In the genomic region with DNA sequence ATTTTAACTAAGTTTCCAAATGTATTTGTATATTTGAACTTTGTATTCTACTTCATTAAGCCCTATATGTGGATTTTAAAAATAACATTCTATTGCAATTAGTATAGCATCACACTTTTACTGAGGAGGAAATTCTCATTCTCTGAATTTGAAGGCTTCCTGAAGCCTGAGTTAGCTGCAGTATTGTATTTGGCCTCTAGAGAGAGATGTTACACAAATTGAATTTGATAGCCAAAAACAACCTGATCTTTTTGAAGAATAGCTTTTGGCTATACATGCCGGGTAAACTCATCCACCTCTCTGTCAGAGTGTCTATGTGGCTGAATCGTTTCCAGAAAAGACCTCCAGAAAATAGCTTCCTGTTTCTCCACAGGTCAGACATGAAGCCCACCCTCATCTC, we compare ENCODE assay signal across 10 cellular contexts.
A peak's percentile ranks its signal among the peaks of the same experiment; 100 is the strongest.
DNase-seq lines count a peak whose midpoint lies in the region; ATAC-seq, FAIRE-seq and TF ChIP-seq lines count a peak whose summit lies in the region.
"Had no signal": no experiment of that assay in that cellular context is flagged by ENCODE, and none has a peak within 500 bp of the region (broad histone marks: within the 10 kb centered on the region; RNA-seq: fewer than 3 reads in every experiment).

No MANE protein-coding gene starts in this region.

- TF ChIP-seq POLR2A in H54 (IDR thresholded peaks at IDR 0.05; ENCODE audit: low read depth, low read length) = no peak

- FAIRE-seq in H54 (lab: Jason Lieb, UNC) = no peak

- no peak for DNase-seq in activated T-cell treated with anti-CD3 and anti-CD28 coated beads, Interleukin-2, amount 50 U/mL, for 4 hours
- no peak for DNase-seq in activated T-cell treated with anti-CD3 and anti-CD28 coated beads, Interleukin-2, amount 50 U/mL, for 48 hours
- DNase-seq in RKO (ENCODE audit: low spot score) = peak; percentile 35
- no peak for DNase-seq in endothelial cell (ENCODE audit: low spot score)
- no peak for DNase-seq in stimulated activated naive CD8-positive, alpha-beta T cell treated with anti-CD3 and anti-CD28 coated beads, Interleukin-15, amount 100 ng/mL, for 72 hours
- no peak for DNase-seq in H54 (ENCODE audit: insufficient read length, low spot score)
- DNase-seq: activated B cell treated with CpG ODN at 0.5 μM for 24 hours, DMS79 had no signal

- H3K9me3 Mint-ChIP-seq in activated T-cell treated with anti-CD3 and anti-CD28 coated beads, Interleukin-2, amount 50 U/mL, for 4 hours = no peaks in the 10 kb centered on the region
- H3K9me3 Mint-ChIP-seq in endothelial cell (ENCODE audit: unreplicated experiment) = no peaks in the 10 kb centered on the region
- no peaks in the 10 kb centered on the region for H3K9me3 Mint-ChIP-seq in stimulated activated naive CD8-positive, alpha-beta T cell treated with anti-CD3 and anti-CD28 coated beads, Interleukin-15, amount 100 ng/mL, for 72 hours
- H3K9me3 Mint-ChIP-seq: activated B cell treated with CpG ODN at 0.5 μM for 24 hours had no signal

- peak overlapping the region; percentile 68 for H3K4me3 Mint-ChIP-seq in activated T-cell treated with anti-CD3 and anti-CD28 coated beads, Interleukin-2, amount 50 U/mL, for 4 hours
- no peak overlapping the region for H3K4me3 Mint-ChIP-seq in endothelial cell (ENCODE audit: unreplicated experiment)
- peak overlapping the region; percentile 57 to 68 for H3K4me3 Mint-ChIP-seq in stimulated activated naive CD8-positive, alpha-beta T cell treated with anti-CD3 and anti-CD28 coated beads, Interleukin-15, amount 100 ng/mL, for 72 hours
- H3K4me3 Mint-ChIP-seq: activated B cell treated with CpG ODN at 0.5 μM for 24 hours had no signal

- peak; percentile 39 for TF ChIP-seq CTCF in endothelial cell (IDR thresholded peaks at IDR 0.05; ENCODE audit: unreplicated experiment)

- no peak overlapping the region for H3K27ac Mint-ChIP-seq in endothelial cell (ENCODE audit: unreplicated experiment)
- no peak overlapping the region for H3K27ac Mint-ChIP-seq in stimulated activated naive CD8-positive, alpha-beta T cell treated with anti-CD3 and anti-CD28 coated beads, Interleukin-15, amount 100 ng/mL, for 72 hours
- H3K27ac Mint-ChIP-seq: activated B cell treated with CpG ODN at 0.5 μM for 24 hours had no signal

- peaks cover 21% of the 10 kb centered on the region for H3K4me1 Mint-ChIP-seq in activated T-cell treated with anti-CD3 and anti-CD28 coated beads, Interleukin-2, amount 50 U/mL, for 4 hours (ENCODE audit: low read depth)
- H3K4me1 Mint-ChIP-seq in endothelial cell (ENCODE audit: unreplicated experiment) = no peaks in the 10 kb centered on the region
- peaks cover 32% of the 10 kb centered on the region for H3K4me1 Mint-ChIP-seq in stimulated activated naive CD8-positive, alpha-beta T cell treated with anti-CD3 and anti-CD28 coated beads, Interleukin-15, amount 100 ng/mL, for 72 hours
- H3K4me1 Mint-ChIP-seq: activated B cell treated with CpG ODN at 0.5 μM for 24 hours had no signal

- H3K27me3 Mint-ChIP-seq in activated T-cell treated with anti-CD3 and anti-CD28 coated beads, Interleukin-2, amount 50 U/mL, for 4 hours (ENCODE audit: low read depth) = peaks cover 9% of the 10 kb centered on the region
- H3K27me3 Mint-ChIP-seq in endothelial cell (ENCODE audit: unreplicated experiment) = no peaks in the 10 kb centered on the region
- no peaks in the 10 kb centered on the region for H3K27me3 Mint-ChIP-seq in stimulated activated naive CD8-positive, alpha-beta T cell treated with anti-CD3 and anti-CD28 coated beads, Interleukin-15, amount 100 ng/mL, for 72 hours

- ATAC-seq in activated T-cell treated with anti-CD3 and anti-CD28 coated beads, Interleukin-2, amount 50 U/mL, for 4 hours = no peak
- ATAC-seq in stimulated activated naive CD8-positive, alpha-beta T cell treated with anti-CD3 and anti-CD28 coated beads, Interleukin-15, amount 100 ng/mL, for 72 hours = no peak
- ATAC-seq in GM21825 (IDR thresholded peaks at IDR 0.05; ENCODE audit: unreplicated experiment) = no peak
- no peak for ATAC-seq in GM19035 (IDR thresholded peaks at IDR 0.05; ENCODE audit: unreplicated experiment)

- no peaks in the 10 kb centered on the region for H3K36me3 Mint-ChIP-seq in activated T-cell treated with anti-CD3 and anti-CD28 coated beads, Interleukin-2, amount 50 U/mL, for 4 hours (ENCODE audit: insufficient read depth)
- H3K36me3 Mint-ChIP-seq in endothelial cell (ENCODE audit: low read depth, unreplicated experiment) = no peaks in the 10 kb centered on the region
